Comparison of ENCODE assay signal across 18 cellular contexts in the genomic region with DNA sequence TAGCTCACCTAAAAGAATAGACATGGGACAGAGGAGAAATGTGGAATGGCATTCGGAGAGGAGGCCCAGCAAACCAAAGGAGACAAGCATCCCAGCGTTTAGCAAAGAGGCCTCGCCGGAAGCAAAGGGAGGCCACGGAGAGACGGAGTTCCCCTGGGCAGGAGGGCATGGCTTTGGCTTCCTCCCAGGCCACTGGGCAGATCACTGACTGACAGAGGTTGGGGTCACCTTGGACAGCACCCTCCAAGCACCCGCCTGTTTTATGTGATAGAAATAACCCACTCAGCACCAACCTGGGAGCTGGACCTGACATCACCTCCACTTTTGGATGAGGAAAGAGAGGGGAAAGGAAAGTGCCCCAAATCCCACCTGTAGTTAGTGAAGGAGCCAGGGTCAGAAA.
A peak's percentile ranks its signal among the peaks of the same experiment; 100 is the strongest.
DNase-seq lines count a peak whose midpoint lies in the region; ATAC-seq, FAIRE-seq and TF ChIP-seq lines count a peak whose summit lies in the region.
"Had no signal": no experiment of that assay in that cellular context is flagged by ENCODE, and none has a peak within 500 bp of the region (broad histone marks: within the 10 kb centered on the region; RNA-seq: fewer than 3 reads in every experiment).

No MANE protein-coding gene starts in this region.

- no peaks in the 10 kb centered on the region for H3K4me1 ChIP-seq in small intestine (ENCODE audit: control insufficient read depth in 2 of 2, insufficient read depth in 1 of 2, low read depth in 1 of 2, low read length in 1 of 2)
- H3K4me1 ChIP-seq: BLaER1, Caco-2 had no signal

- FAIRE-seq in small intestine (lab: Jason Lieb, UNC) = no peak
- FAIRE-seq: GM12892, H1 had no signal

- H3K27me3 Mint-ChIP-seq in osteocyte (ENCODE audit: unreplicated experiment) (no peaks in the 10 kb centered on the region), type B pancreatic cell (peaks cover 5% of the 10 kb centered on the region)

- H3K27me3 ChIP-seq in small intestine (ENCODE audit: control insufficient read depth in 2 of 2, insufficient read depth in 2 of 2, low read length in 2 of 2) = no peaks in the 10 kb centered on the region
- H3K27me3 ChIP-seq: BLaER1 had no signal

- no peak for ATAC-seq in HG03039 (IDR thresholded peaks at IDR 0.05; ENCODE audit: unreplicated experiment)

- peaks cover 18% of the 10 kb centered on the region for H3K4me1 Mint-ChIP-seq in osteocyte (ENCODE audit: unreplicated experiment)
- no peaks in the 10 kb centered on the region for H3K4me1 Mint-ChIP-seq in type B pancreatic cell (ENCODE audit: unreplicated experiment)
- H3K4me1 Mint-ChIP-seq: CD8-positive, alpha-beta memory T cell had no signal

- WGBS in small intestine, 3 donors = 74 to 86% (median 85%) methylated on average over 7 of the region's 7 CpGs

- no peak overlapping the region for H3K4me3 ChIP-seq in small intestine (ENCODE audit: low read depth in 1 of 2, low read length in 2 of 2)
- H3K4me3 ChIP-seq: BLaER1 had no signal

- H3K9me3 Mint-ChIP-seq in osteocyte (ENCODE audit: unreplicated experiment) (peaks cover 3% of the 10 kb centered on the region), type B pancreatic cell (no peaks in the 10 kb centered on the region)

- no peaks in the 10 kb centered on the region for H3K9me3 ChIP-seq in small intestine (ENCODE audit: control insufficient read depth, low read depth)
- H3K9me3 ChIP-seq: Caco-2 had no signal

- TF ChIP-seq CTCF in osteocyte (IDR thresholded peaks at IDR 0.05) (no peak), type B pancreatic cell (conservative IDR thresholded peaks at IDR 0.05) (no peak)

- H3K4me3 Mint-ChIP-seq in osteocyte (ENCODE audit: unreplicated experiment) = no peak overlapping the region
- no peak overlapping the region for H3K4me3 Mint-ChIP-seq in type B pancreatic cell
- H3K4me3 Mint-ChIP-seq: CD8-positive, alpha-beta memory T cell had no signal

- no peak overlapping the region for H3K27ac Mint-ChIP-seq in osteocyte (ENCODE audit: unreplicated experiment)
- H3K27ac Mint-ChIP-seq in type B pancreatic cell = no peak overlapping the region

- H3K36me3 Mint-ChIP-seq in osteocyte (ENCODE audit: unreplicated experiment) (peaks cover 1% of the 10 kb centered on the region), type B pancreatic cell (no peaks in the 10 kb centered on the region)
- H3K36me3 Mint-ChIP-seq: CD8-positive, alpha-beta memory T cell had no signal

- no peak overlapping the region for H3K27ac ChIP-seq in small intestine (ENCODE audit: low read depth in 1 of 2, low read length in 1 of 2)
- H3K27ac ChIP-seq: BLaER1 had no signal

- peak; percentile 10 for DNase-seq in activated CD8-positive, alpha-beta memory T cell treated with anti-CD3 and anti-CD28 coated beads, Interleukin-2, amount 50 U/mL, for 48 hours
- DNase-seq in activated CD8-positive, alpha-beta memory T cell treated with anti-CD3 and anti-CD28 coated beads, Interleukin-2, amount 50 U/mL, for 4 hours = no peak
- DNase-seq in ecto neural progenitor cell (ENCODE audit: low spot score) (peak; percentile 32), osteocyte (ENCODE audit: extremely low spot score, unreplicated experiment) (peak; percentile 80), type B pancreatic cell (ENCODE audit: extremely low spot score, unreplicated experiment) (peak; percentile 59), small intestine (no peak), cortex of kidney (lab: John Stamatoyannopoulos, UW) (no peak)
- DNase-seq: 8988T; AML-193; Caco-2; CD8-positive, alpha-beta memory T cell; DND-41; GDM1; HCEC 1CT had no signal

- no peaks in the 10 kb centered on the region for H3K36me3 ChIP-seq in small intestine (ENCODE audit: control insufficient read depth in 2 of 2, insufficient read depth in 2 of 2, low read length in 2 of 2)
- H3K36me3 ChIP-seq: BLaER1 had no signal

Comparison
In these comparisons a context has a peak if more than half of its experiments do, and no peak if none do; other contexts are left out.
1. DNase-seq: peak in activated CD8-positive, alpha-beta memory T cell treated with anti-CD3 and anti-CD28 coated beads, Interleukin-2, amount 50 U/mL, for 48 hours (single experiment), ecto neural progenitor cell (single experiment), osteocyte (single experiment) and type B pancreatic cell (single experiment); none in activated CD8-positive, alpha-beta memory T cell treated with anti-CD3 and anti-CD28 coated beads, Interleukin-2, amount 50 U/mL, for 4 hours (single experiment), small intestine (single experiment) and cortex of kidney (single experiment).